ENCODE assay signal across 1 cellular context in genomic region chr2:19880191-19880590, GRCh38.
TF ChIP-seq lines count a peak whose summit lies in the region.

No MANE protein-coding gene starts in this region.

TF ChIP-seq in GM12878, 131 proteins besides CTCF, POLR2A, EP300 and RAD21 (continued from another document):
- TF ChIP-seq PKNOX1 (IDR thresholded peaks at IDR 0.05) (0 out of 2 replicates have a peak, but pooled peaks have one; percentile 12), ZNF687 (IDR thresholded peaks at IDR 0.05) (peak; percentile 58; the same call in 1 of the 2 replicates), RAD51 (IDR thresholded peaks at IDR 0.05) (peak; percentile 28; the same call in 1 of the 2 replicates)
